In genomic region chr15:86620636-86621349, GRCh38 we compare ENCODE assay signal across 1 cellular context.
TF ChIP-seq lines count a peak whose summit lies in the region.

No MANE protein-coding gene starts in this region.

TF ChIP-seq in GM23338, 12 proteins besides CTCF, POLR2A, EP300 and RAD21 (continued from another document):
- no peak for TF ChIP-seq ZNF462 (CRISPR knock-in tag; IDR thresholded peaks at IDR 0.05)
- TF ChIP-seq ZNF114 (CRISPR knock-in tag; IDR thresholded peaks at IDR 0.05) = no peak
- no peak for TF ChIP-seq POLR2AphosphoS5 (IDR thresholded peaks at IDR 0.05; ENCODE audit: low read depth)
- no peak for TF ChIP-seq EZH2 (IDR thresholded peaks at IDR 0.05; ENCODE audit: low read depth, unreplicated experiment)
- no peak for TF ChIP-seq STAT1 (IDR thresholded peaks at IDR 0.05; ENCODE audit: unreplicated experiment)
- no peak for TF ChIP-seq ZNF331 (CRISPR knock-in tag; IDR thresholded peaks at IDR 0.05; ENCODE audit: low read depth)
